Comparison of ENCODE assay signal across 8 cellular contexts in the genomic region with DNA sequence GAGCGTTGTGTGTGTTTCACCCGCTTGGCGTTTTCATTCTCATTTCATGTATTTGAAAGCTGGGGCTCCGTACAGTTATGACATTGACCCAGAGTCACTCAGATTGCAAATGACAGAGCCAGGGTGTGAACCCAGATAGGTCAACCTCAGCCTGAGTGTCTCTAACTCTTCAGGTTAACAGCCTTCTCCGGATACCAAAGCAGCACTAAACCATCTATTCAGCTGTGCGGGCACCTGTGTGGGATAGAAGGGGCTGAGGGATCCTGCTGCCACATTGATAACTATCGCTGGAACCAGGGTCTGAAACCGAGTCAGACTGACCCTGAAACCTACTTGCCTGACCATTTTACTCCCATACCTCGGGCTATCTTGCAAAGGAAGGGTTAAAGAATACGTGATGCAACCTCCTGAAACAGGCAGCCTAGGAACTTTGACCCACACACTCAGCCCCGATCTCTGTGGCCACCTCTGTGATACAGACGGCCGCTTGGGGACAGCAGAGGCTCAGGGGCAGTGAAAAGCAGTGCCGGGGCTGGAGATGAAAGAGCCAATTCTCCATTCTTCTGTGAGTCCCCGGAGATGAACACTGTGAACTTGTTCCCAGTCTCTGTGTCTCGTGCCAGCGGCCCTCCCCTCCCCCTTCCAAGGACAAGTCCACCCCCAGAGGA.
DNase-seq lines count a peak whose midpoint lies in the region; ATAC-seq and TF ChIP-seq lines count a peak whose summit lies in the region.

No MANE protein-coding gene starts in this region.

- H3K27me3 ChIP-seq in transverse colon (no peaks in the 10 kb centered on the region), A673 (replicated peaks; ENCODE audit: insufficient read depth, low read depth, low read length, poor library complexity) (no peaks in the 10 kb centered on the region)

- H3K4me3 Mint-ChIP-seq in chondrocyte (ENCODE audit: unreplicated experiment): peak overlapping the region; percentile 44

- no peaks in the 10 kb centered on the region for H3K36me3 Mint-ChIP-seq in chondrocyte (ENCODE audit: low read depth)

- no peaks in the 10 kb centered on the region for H3K9me3 ChIP-seq in transverse colon
- no peaks in the 10 kb centered on the region for H3K9me3 ChIP-seq in A673 (ENCODE audit: low read depth, low read length, poor library complexity, severe bottlenecking)

- CTCF ChIA-PET in A673 (lab: Charles Lee): no interaction called here

- no peak overlapping the region for H3K27ac ChIP-seq in transverse colon
- no peak overlapping the region for H3K27ac ChIP-seq in A673 (ENCODE audit: low read depth, low read length, poor library complexity, severe bottlenecking)

- H3K36me3 ChIP-seq in transverse colon (no peaks in the 10 kb centered on the region), A673 (ENCODE audit: insufficient read depth, low read length, poor library complexity, severe bottlenecking) (no peaks in the 10 kb centered on the region)

- H3K4me3 ChIP-seq in transverse colon (no peak overlapping the region), A673 (ENCODE audit: low read depth, low read length, poor library complexity, severe bottlenecking) (no peak overlapping the region)

- ATAC-seq in left lobe of liver (peak; percentile 98), HG03175 (IDR thresholded peaks at IDR 0.05; ENCODE audit: unreplicated experiment) (no peak), HG02852 (IDR thresholded peaks at IDR 0.05; ENCODE audit: unreplicated experiment) (no peak)

- peak; percentile 35 for DNase-seq in NCI-H226
- no peak for DNase-seq in chondrocyte (ENCODE audit: low spot score)
- DNase-seq in left lobe of liver (ENCODE audit: low spot score): peak; percentile 93
- peak; percentile 29 for DNase-seq in transverse colon
- DNase-seq in A673 (ENCODE audit: low spot score): no peak

- TF ChIP-seq EP300 in transverse colon (IDR thresholded peaks at IDR 0.05; ENCODE audit: low read depth): no peak

- 49 to 69% methylated on average over 6 to 17 of the region's 17 CpGs for WGBS in transverse colon (ENCODE audit: low coverage in 1 of 2), 2 donors

- no peak for TF ChIP-seq POLR2A in transverse colon (IDR thresholded peaks at IDR 0.05)

- H3K4me1 Mint-ChIP-seq in chondrocyte (ENCODE audit: low read depth): peaks cover 10% of the 10 kb centered on the region

- H3K4me1 ChIP-seq in transverse colon (no peaks in the 10 kb centered on the region), A673 (ENCODE audit: insufficient read depth, low read length, poor library complexity, severe bottlenecking) (no peaks in the 10 kb centered on the region)

- H3K27me3 Mint-ChIP-seq in chondrocyte (ENCODE audit: low read depth): no peaks in the 10 kb centered on the region

- H3K27ac Mint-ChIP-seq in chondrocyte (ENCODE audit: unreplicated experiment): peak overlapping the region; percentile 80

- TF ChIP-seq CTCF in GM12872 (IDR thresholded peaks at IDR 0.05; ENCODE audit: insufficient read depth, low read depth, low read length) (peak; percentile 47), chondrocyte (IDR thresholded peaks at IDR 0.05) (peak; percentile 82), transverse colon (IDR thresholded peaks at IDR 0.05) (peak; percentile 11 to 48 (median 32)), A673 (conservative IDR thresholded peaks at IDR 0.05; ENCODE audit: low read depth, low read length) (no peak)

- in situ Hi-C loops in transverse colon (cut with MboI; ENCODE audit: low pct_ligation_motif_present in 1 of 4, low pct_unique_long_range_greater_than_20kb in 1 of 4, low sequenced_read_pairs in 3 of 4): no loop called here

- intact Hi-C loops in transverse colon (cut with DNase I; ENCODE audit: low total_unique reads) (no loop called here), A673 (cut with micrococcal nuclease; ENCODE audit: unreplicated experiment) (loop anchor here (10.0 kb wide), 1 partner anchor 234 kb away; the partner anchor contains the start of gene QKI)

- BruUV-seq in A673 (replicated peaks; lab: Mats Ljungman, UMichigan): no TSS peak

- no peaks in the 10 kb centered on the region for H3K9me3 Mint-ChIP-seq in chondrocyte (ENCODE audit: low read depth)

- POLR2A ChIA-PET in A673 (lab: Charles Lee; ENCODE audit: low non-redundant PET): no interaction called here

Comparison
In these comparisons a context has a peak if more than half of its experiments do, and no peak if none do; other contexts are left out.
1. DNase-seq: peak in NCI-H226 (single experiment), left lobe of liver (single experiment) and transverse colon (single experiment); none in chondrocyte (single experiment) and A673 (single experiment).